ENCODE assay signal across 8 cellular contexts in the genomic region with DNA sequence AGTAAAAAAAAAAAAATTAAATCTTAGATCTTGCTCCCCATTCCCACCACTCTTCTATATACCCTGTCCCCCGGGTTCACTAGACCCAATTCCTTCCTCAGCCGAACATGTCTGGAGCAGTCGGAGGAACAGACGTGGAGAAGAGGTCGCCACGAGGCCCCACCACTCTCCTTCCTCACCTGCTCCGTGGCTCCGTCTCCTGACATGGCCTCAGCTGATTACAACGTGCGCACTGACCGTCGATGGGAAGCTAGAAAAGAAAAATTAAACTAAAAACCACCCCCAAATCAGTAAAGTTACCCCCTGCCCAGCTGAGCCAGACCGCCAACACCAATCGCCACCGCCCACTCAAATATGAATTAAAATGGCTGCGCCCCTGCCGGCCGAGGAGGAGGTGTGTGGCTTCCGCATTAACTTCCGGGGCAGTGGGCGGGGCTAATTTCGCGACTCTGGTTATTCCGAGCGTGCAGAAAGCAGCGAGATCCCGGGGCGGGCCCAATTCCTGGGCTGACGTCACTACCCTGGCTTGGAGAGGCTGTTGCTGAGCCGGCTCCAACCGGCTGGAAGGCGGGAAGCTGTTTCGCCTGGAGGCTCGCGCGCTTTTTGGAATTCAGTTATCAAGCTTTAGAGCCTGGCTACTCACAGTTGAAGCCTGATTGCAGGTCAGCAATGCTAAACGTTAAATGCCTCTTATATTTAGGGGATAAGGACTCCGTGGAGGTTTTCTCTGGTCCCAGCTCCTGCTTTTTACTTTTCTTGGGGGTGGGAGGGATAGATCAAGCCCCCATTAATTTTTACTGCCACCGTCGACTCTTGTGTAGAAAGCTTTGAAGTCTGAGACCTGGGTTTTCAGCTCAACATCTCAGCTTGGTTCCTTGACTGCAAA. TPM values are rescaled to one million over a fixed set of nuclear protein-coding genes. Genes with fewer than 3 reads are reported as not detected.
DNase-seq lines count a peak whose midpoint lies in the region; ATAC-seq and TF ChIP-seq lines count a peak whose summit lies in the region.

A gene (minus strand): TSS at position 361 of the 886 bp plus-strand sequence. CDS start 155 bp downstream, at position 206.

- peak; percentile 99 for DNase-seq in Ammon's horn (ENCODE audit: low spot score)
- peak; percentile 94 for DNase-seq in NCI-H510A (lab: John Stamatoyannopoulos, UW)
- DNase-seq in activated CD4-positive, alpha-beta T cell treated with anti-CD3 and anti-CD28 coated beads for 1 hour = peak; percentile 91
- DNase-seq in cerebellum (ENCODE audit: low spot score) = peak; percentile 99
- peak; percentile 100 for DNase-seq in islet precursor cell
- peak; percentile 96 to 98 (median 97) for DNase-seq in stimulated activated CD4-positive, alpha-beta T cell treated with anti-CD3 and anti-CD28 coated beads, Interleukin-12 subunit alpha, Interleukin-12 subunit beta, amount 100 ng/mL, for 48 hours (ENCODE audit: low read depth in 2 of 3, low spot score in 1 of 3)

- peak; percentile 92 for ATAC-seq in HG03432 (IDR thresholded peaks at IDR 0.05; ENCODE audit: unreplicated experiment)

- peak; percentile 78 for TF ChIP-seq POLR2A in GM19099 (IDR thresholded peaks at IDR 0.05; ENCODE audit: extremely low read depth, insufficient read length, low read depth)

RNA-seq across cellular contexts. Expression of the gene that starts here (rescaled TPM):
- total RNA-seq in cerebellum = 68.2 TPM

Comparison
In these comparisons a context has a peak if more than half of its experiments do, and no peak if none do; other contexts are left out.
1. Peak in every context shown above with its lines: DNase-seq and ATAC-seq.